ENCODE assay signal across 17 cellular contexts in the genomic region with DNA sequence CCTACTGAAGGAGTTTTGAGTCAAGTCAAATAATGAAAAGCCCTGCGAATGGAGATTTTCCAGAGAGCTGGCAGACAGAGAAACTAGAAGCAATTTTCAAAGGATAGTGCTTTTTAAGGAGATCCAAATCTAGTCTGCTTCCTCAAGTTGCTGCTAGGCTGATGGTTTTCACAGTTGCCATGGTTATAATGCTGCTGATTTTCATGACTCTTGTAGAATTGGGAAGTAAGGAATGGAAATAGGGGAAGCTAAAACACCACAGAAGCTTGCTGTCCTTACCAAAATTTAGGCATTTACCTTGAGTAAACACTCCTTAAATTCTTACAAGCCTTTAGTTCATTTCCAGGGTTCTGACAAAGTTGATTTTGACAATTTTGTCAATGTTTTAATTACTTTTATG. TPM values are rescaled to one million over a fixed set of nuclear protein-coding genes. Genes with fewer than 3 reads are reported as not detected.
"Had no signal": no experiment of that assay in that cellular context is flagged by ENCODE, and none has a peak within 500 bp of the region (broad histone marks: within the 10 kb centered on the region; RNA-seq: fewer than 3 reads in every experiment).

No MANE protein-coding gene starts in this region.

- DNase-seq: activated CD4-positive, alpha-beta T cell treated with anti-CD3 and anti-CD28 coated beads, Interleukin-2, amount 10 ng/mL, durations not matched to agents 24 days and 14 days; activated CD8-positive, alpha-beta T cell treated with anti-CD3 and anti-CD28 coated beads for 36 hours; activated naive CD4-positive, alpha-beta T cell treated with anti-CD3 and anti-CD28 coated beads for 36 hours; activated T-cell treated with anti-CD3 and anti-CD28 coated beads, Interleukin-2, amount 50 U/mL, for 1 hour; body of pancreas; caudate nucleus; effector memory CD8-positive, alpha-beta T cell; esophagus squamous epithelium; lower lobe of right lung; pancreas; spleen; stimulated activated CD4-positive, alpha-beta T cell treated with anti-CD3 and anti-CD28 coated beads, Interleukin-4, amount 100 ng/mL, for 4 hours; upper lobe of left lung had no signal

- ATAC-seq: activated CD8-positive, alpha-beta T cell treated with anti-CD3 and anti-CD28 coated beads for 36 hours; activated T-helper 17 cell treated with anti-CD3 and anti-CD28 coated beads, Interleukin-2, amount 50 U/mL, for 72 hours; body of pancreas; effector memory CD8-positive, alpha-beta T cell; natural killer cell treated with Interleukin-12 subunit alpha and Interleukin-12 subunit beta and Interleukin-15 and Interleukin-18, amount 100 ng/mL, for 72 hours; pancreas; stimulated activated memory B cell treated with anti-CD40 and anti-IgM and Interleukin-4, amounts not matched to agents 10 μg/mL and 1 μg/mL and 100 μg/mL, for 72 hours had no signal

RNA-seq across cellular contexts. Expression of gene HAPLN1, which starts 30.1 kb away (rescaled TPM):
- total RNA-seq: activated CD4-positive, alpha-beta T cell treated with anti-CD3 and anti-CD28 coated beads, Interleukin-2, amount 10 ng/mL, durations not matched to agents 24 days and 14 days; activated CD8-positive, alpha-beta T cell treated with anti-CD3 and anti-CD28 coated beads for 36 hours; activated naive CD4-positive, alpha-beta T cell treated with anti-CD3 and anti-CD28 coated beads for 36 hours; activated T-helper 17 cell treated with anti-CD3 and anti-CD28 coated beads, Interleukin-2, amount 50 U/mL, for 72 hours; body of pancreas; dermis microvascular lymphatic vessel endothelial cell; natural killer cell treated with Interleukin-12 subunit alpha and Interleukin-12 subunit beta and Interleukin-15 and Interleukin-18, amount 100 ng/mL, for 72 hours; pancreas; spleen had no signal
